In genomic region chr2:240441993-240442411, GRCh38 we compare ENCODE assay signal across 14 cellular contexts.
"Had no signal": no experiment of that assay in that cellular context is flagged by ENCODE, and none has a peak within 500 bp of the region (broad histone marks: within the 10 kb centered on the region; RNA-seq: fewer than 3 reads in every experiment).

No MANE protein-coding gene starts in this region.

- H3K36me3 Mint-ChIP-seq: activated naive CD8-positive, alpha-beta T cell; naive B cell; type B pancreatic cell had no signal

- H3K27ac Mint-ChIP-seq: activated naive CD8-positive, alpha-beta T cell; naive B cell; stimulated activated effector memory CD8-positive, alpha-beta T cell treated with anti-CD3 and anti-CD28 coated beads, Interleukin-12 subunit alpha, Interleukin-12 subunit beta, amount 100 ng/mL, for 72 hours; type B pancreatic cell had no signal

- H3K9me3 ChIP-seq: esophagus muscularis mucosa had no signal

- H3K27me3 ChIP-seq: brain microvascular endothelial cell had no signal

- DNase-seq: activated effector memory CD4-positive, alpha-beta T cell treated with anti-CD3 and anti-CD28 coated beads, Interleukin-2, amount 50 U/mL, for 16 hours; activated T-cell treated with anti-CD3 and anti-CD28 coated beads, Interleukin-2, amount 50 U/mL, for 4 hours; amygdala; brain microvascular endothelial cell; dermis blood vessel endothelial cell; foreskin fibroblast; islet precursor cell; naive B cell; SIG-M5 had no signal

- H3K4me3 ChIP-seq: esophagus muscularis mucosa, smooth muscle cell had no signal

- ATAC-seq: activated T-cell treated with anti-CD3 and anti-CD28 coated beads, Interleukin-2, amount 50 U/mL, for 4 hours; stimulated activated effector memory CD8-positive, alpha-beta T cell treated with anti-CD3 and anti-CD28 coated beads, Interleukin-12 subunit alpha, Interleukin-12 subunit beta, amount 100 ng/mL, for 72 hours had no signal

- H3K27ac ChIP-seq: brain microvascular endothelial cell, esophagus muscularis mucosa had no signal

- H3K36me3 ChIP-seq: brain microvascular endothelial cell had no signal

- H3K9me3 Mint-ChIP-seq: activated T-cell treated with anti-CD3 and anti-CD28 coated beads, Interleukin-2, amount 50 U/mL, for 4 hours; naive B cell; stimulated activated effector memory CD8-positive, alpha-beta T cell treated with anti-CD3 and anti-CD28 coated beads, Interleukin-12 subunit alpha, Interleukin-12 subunit beta, amount 100 ng/mL, for 72 hours; type B pancreatic cell had no signal

- H3K4me3 Mint-ChIP-seq: activated naive CD8-positive, alpha-beta T cell; activated T-cell treated with anti-CD3 and anti-CD28 coated beads, Interleukin-2, amount 50 U/mL, for 4 hours; naive B cell; stimulated activated effector memory CD8-positive, alpha-beta T cell treated with anti-CD3 and anti-CD28 coated beads, Interleukin-12 subunit alpha, Interleukin-12 subunit beta, amount 100 ng/mL, for 72 hours; type B pancreatic cell had no signal
